ENCODE assay signal across 13 cellular contexts in genomic region chr1:110786802-110787327, GRCh38.
DNase-seq lines count a peak whose midpoint lies in the region; ATAC-seq and TF ChIP-seq lines count a peak whose summit lies in the region.
"Had no signal": no experiment of that assay in that cellular context is flagged by ENCODE, and none has a peak within 500 bp of the region (broad histone marks: within the 10 kb centered on the region; RNA-seq: fewer than 3 reads in every experiment).

No MANE protein-coding gene starts in this region.

- peaks cover 6% of the 10 kb centered on the region for H3K36me3 Mint-ChIP-seq in CD4-positive, CD25-positive, alpha-beta regulatory T cell
- H3K36me3 Mint-ChIP-seq in activated naive CD4-positive, alpha-beta T cell treated with anti-CD3 and anti-CD28 coated beads, Interleukin-2, amount 50 U/mL, for 72 hours = peaks cover 9 to 11% of the 10 kb centered on the region in 2 donors
- no peaks in the 10 kb centered on the region for H3K36me3 Mint-ChIP-seq in mesothelial cell of epicardium

- peak overlapping the region; percentile 71 to 96 (median 93) for H3K27ac Mint-ChIP-seq in CD4-positive, CD25-positive, alpha-beta regulatory T cell
- peak overlapping the region; percentile 32 to 63 for H3K27ac Mint-ChIP-seq in activated naive CD4-positive, alpha-beta T cell treated with anti-CD3 and anti-CD28 coated beads, Interleukin-2, amount 50 U/mL, for 72 hours
- H3K27ac Mint-ChIP-seq in mesothelial cell of epicardium = no peak overlapping the region

- TF ChIP-seq CTCF in mesothelial cell of epicardium (IDR thresholded peaks at IDR 0.05; ENCODE audit: unreplicated experiment) = no peak

- H3K27me3 ChIP-seq in CD4-positive, CD25-positive, alpha-beta regulatory T cell (ENCODE audit: control insufficient read depth, insufficient read depth, low read length) = no peaks in the 10 kb centered on the region
- H3K27me3 ChIP-seq: testis had no signal

- peak overlapping the region; percentile 80 for H3K4me3 ChIP-seq in CD4-positive, CD25-positive, alpha-beta regulatory T cell (ENCODE audit: low read depth, low read length)
- H3K4me3 ChIP-seq: psoas muscle, testis had no signal

- H3K27ac ChIP-seq in CD4-positive, CD25-positive, alpha-beta regulatory T cell (ENCODE audit: insufficient read depth, low read length, poor library complexity, severe bottlenecking) = peak overlapping the region; percentile 70
- H3K27ac ChIP-seq: C4-2B, psoas muscle, testis had no signal

- peaks cover 0 to 25% (median 4%) of the 10 kb centered on the region in 7 donors for H3K9me3 Mint-ChIP-seq in CD4-positive, CD25-positive, alpha-beta regulatory T cell
- peaks cover 13 to 18% of the 10 kb centered on the region in 2 donors for H3K9me3 Mint-ChIP-seq in activated naive CD4-positive, alpha-beta T cell treated with anti-CD3 and anti-CD28 coated beads, Interleukin-2, amount 50 U/mL, for 72 hours
- H3K9me3 Mint-ChIP-seq in mesothelial cell of epicardium = peaks cover 14% of the 10 kb centered on the region

- peak overlapping the region; percentile 66 to 92 (median 80) for H3K4me3 Mint-ChIP-seq in CD4-positive, CD25-positive, alpha-beta regulatory T cell
- no peak overlapping the region for H3K4me3 Mint-ChIP-seq in mesothelial cell of epicardium

- peaks cover 61% of the 10 kb centered on the region for H3K4me1 ChIP-seq in CD4-positive, CD25-positive, alpha-beta regulatory T cell (ENCODE audit: control insufficient read depth, insufficient read depth, low read length, poor library complexity, severe bottlenecking)
- H3K4me1 ChIP-seq: psoas muscle, testis had no signal

- peak; percentile 40 to 54 for ATAC-seq in CD4-positive, CD25-positive, alpha-beta regulatory T cell (ENCODE audit: low read depth in 2 of 2)
- ATAC-seq in GM18520 (IDR thresholded peaks at IDR 0.05; ENCODE audit: unreplicated experiment) (peak; percentile 23), HG03354 (IDR thresholded peaks at IDR 0.05; ENCODE audit: poor library complexity, severe bottlenecking, unreplicated experiment) (peak; percentile 51), GM18511 (IDR thresholded peaks at IDR 0.05; ENCODE audit: unreplicated experiment) (no peak)
- ATAC-seq in activated naive CD4-positive, alpha-beta T cell treated with anti-CD3 and anti-CD28 coated beads, Interleukin-2, amount 50 U/mL, for 72 hours = peak in 1 of 2 donors; percentile 32
- ATAC-seq: psoas muscle had no signal

- H3K9me3 ChIP-seq in CD4-positive, CD25-positive, alpha-beta regulatory T cell (ENCODE audit: control insufficient read depth in 2 of 2, low read length in 2 of 2) = peaks cover 0 to 13% of the 10 kb centered on the region in 2 experiments
- H3K9me3 ChIP-seq: testis had no signal

- no peaks in the 10 kb centered on the region for H3K27me3 Mint-ChIP-seq in CD4-positive, CD25-positive, alpha-beta regulatory T cell
- peaks cover 19% of the 10 kb centered on the region for H3K27me3 Mint-ChIP-seq in mesothelial cell of epicardium (ENCODE audit: low read depth)

- H3K36me3 ChIP-seq in CD4-positive, CD25-positive, alpha-beta regulatory T cell (ENCODE audit: control insufficient read depth, insufficient read depth, low read length) = no peaks in the 10 kb centered on the region

- peak in 1 of 3 donors; percentile 66 for DNase-seq in CD4-positive, CD25-positive, alpha-beta regulatory T cell
- no peak for DNase-seq in activated naive CD4-positive, alpha-beta T cell treated with anti-CD3 and anti-CD28 coated beads, Interleukin-2, amount 50 U/mL, for 72 hours (ENCODE audit: low spot score in 2 of 2)
- DNase-seq in T-helper 9 cell (no peak), mesothelial cell of epicardium (ENCODE audit: low spot score in 2 of 2, unreplicated experiment in 2 of 2) (no peak), NCI-H1436 treated with DMSO at 0.1 percent for 48 hours (lab: John Stamatoyannopoulos, UW) (no peak)
- DNase-seq: NCI-H524, psoas muscle, SIG-M5, testis had no signal

- H3K4me1 Mint-ChIP-seq in CD4-positive, CD25-positive, alpha-beta regulatory T cell = peaks cover 14 to 77% (median 65%) of the 10 kb centered on the region in 4 donors
- no peaks in the 10 kb centered on the region for H3K4me1 Mint-ChIP-seq in mesothelial cell of epicardium
